ENCODE assay signal across 14 cellular contexts in the genomic region with DNA sequence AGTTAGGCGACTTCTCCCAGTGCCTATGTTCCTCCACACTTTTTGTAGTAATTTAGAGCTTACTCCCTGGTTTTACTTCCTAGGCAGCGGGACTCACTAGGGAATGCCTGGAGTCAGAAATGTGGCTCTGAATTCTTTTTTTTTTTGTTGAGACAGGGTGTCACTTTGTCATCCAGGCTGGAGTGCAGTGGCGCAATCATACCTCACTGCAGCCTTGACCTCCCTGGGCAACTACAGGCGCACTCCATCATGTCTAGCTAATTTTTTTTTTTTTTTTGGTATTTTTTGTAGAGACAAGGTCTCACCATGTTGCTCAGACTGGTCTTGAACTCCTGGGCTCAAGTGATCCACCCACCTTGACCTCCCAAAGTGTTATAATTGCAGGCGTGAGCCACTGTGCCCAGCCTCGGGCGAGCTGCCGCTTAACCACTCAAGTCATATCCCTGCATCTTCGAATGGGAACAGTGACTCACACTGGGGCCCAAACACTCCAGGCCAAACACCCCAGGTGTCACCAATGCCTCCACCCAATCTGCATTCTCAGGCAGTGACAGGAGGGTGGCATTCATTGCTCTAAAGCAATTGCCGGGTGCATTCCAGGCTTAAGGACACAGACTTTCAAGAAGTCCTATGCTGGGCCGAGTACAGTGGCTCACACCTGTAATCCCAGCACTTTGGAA. TPM values are rescaled to one million over a fixed set of nuclear protein-coding genes. Genes with fewer than 3 reads are reported as not detected.
A peak's percentile ranks its signal among the peaks of the same experiment; 100 is the strongest.
DNase-seq lines count a peak whose midpoint lies in the region; ATAC-seq and TF ChIP-seq lines count a peak whose summit lies in the region.
"Had no signal": no experiment of that assay in that cellular context is flagged by ENCODE, and none has a peak within 500 bp of the region (broad histone marks: within the 10 kb centered on the region; RNA-seq: fewer than 3 reads in every experiment).

No MANE protein-coding gene starts in this region.

- no peaks in the 10 kb centered on the region for H3K9me3 ChIP-seq in CD8-positive, alpha-beta T cell (ENCODE audit: low read length)
- H3K9me3 ChIP-seq in HCT116 (ENCODE audit: control insufficient read depth in 1 of 2, insufficient read depth in 1 of 2, low read depth in 1 of 2, low read length in 2 of 2) = no peaks in the 10 kb centered on the region
- H3K9me3 ChIP-seq in mesenchymal stem cell (ENCODE audit: control insufficient read depth, low read length) = no peaks in the 10 kb centered on the region
- no peaks in the 10 kb centered on the region for H3K9me3 ChIP-seq in H9 (ENCODE audit: control insufficient read depth, low read depth, low read length)
- H3K9me3 ChIP-seq: BE2C, thoracic aorta had no signal

- H4K91ac ChIP-seq in mesenchymal stem cell (ENCODE audit: low read length) (no peak overlapping the region), H9 (ENCODE audit: insufficient read length, low read depth, low read length) (no peak overlapping the region)

- no peak overlapping the region for H3K4me3 ChIP-seq in CD8-positive, alpha-beta T cell (ENCODE audit: low read depth, low read length)
- peak overlapping the region in 1 of 2 experiments; percentile 30; a peak in 2 of 4 replicates for H3K4me3 ChIP-seq in HCT116 (replicated peaks in 1 of 2; ENCODE audit: low read depth in 1 of 2, low read length in 2 of 2)
- no peak overlapping the region for H3K4me3 ChIP-seq in mesenchymal stem cell (ENCODE audit: insufficient read depth in 1 of 2, low read depth in 1 of 2, low read length in 2 of 2)
- H3K4me3 ChIP-seq: thoracic aorta had no signal

- peaks cover 41% of the 10 kb centered on the region for H3K36me3 ChIP-seq in CD8-positive, alpha-beta T cell (ENCODE audit: insufficient read depth, low read length)
- H3K36me3 ChIP-seq in HCT116 (ENCODE audit: control insufficient read depth in 1 of 2, insufficient read depth in 2 of 2, low read length in 2 of 2) (peaks cover 0 to 26% of the 10 kb centered on the region in 2 experiments; a peak in 1 of 4 replicates), mesenchymal stem cell (ENCODE audit: control insufficient read depth in 1 of 2, insufficient read depth in 2 of 2, low read depth in 1 of 2, low read length in 2 of 2) (peaks cover 11 to 22% of the 10 kb centered on the region in 2 experiments)
- H3K36me3 ChIP-seq: BE2C had no signal

- no peaks in the 10 kb centered on the region for H3K23me2 ChIP-seq in H9 (ENCODE audit: insufficient read length, low read depth, low read length, poor library complexity, severe bottlenecking)

- H4K5ac ChIP-seq in H9 (ENCODE audit: insufficient read length, low read depth, low read length) = no peak overlapping the region

- intact Hi-C loops in CD8-positive, alpha-beta T cell (cut with DNase I, micrococcal nuclease) = no loop called here
- intact Hi-C loops in HCT116 (cut with micrococcal nuclease) = loop anchor here (2.0 kb wide), 1 partner anchor 20 kb away; a partner anchor contains a TSS
- intact Hi-C loops in sciatic nerve (cut with DNase I) = no loop called here

- peaks cover 64% of the 10 kb centered on the region for H3K4me1 ChIP-seq in CD8-positive, alpha-beta T cell (ENCODE audit: insufficient read depth, low read length)
- peaks cover 25 to 42% of the 10 kb centered on the region in 2 experiments for H3K4me1 ChIP-seq in HCT116 (ENCODE audit: control insufficient read depth in 1 of 2, insufficient read depth in 2 of 2, low read length in 2 of 2)
- peaks cover 9% of the 10 kb centered on the region for H3K4me1 ChIP-seq in mesenchymal stem cell (ENCODE audit: control insufficient read depth, insufficient read depth, low read depth, low read length)
- no peaks in the 10 kb centered on the region for H3K4me1 ChIP-seq in H9 (ENCODE audit: insufficient read depth, low read length)
- H3K4me1 ChIP-seq: BE2C had no signal

- H3K4me3 Mint-ChIP-seq in CD8-positive, alpha-beta T cell = no peak overlapping the region
- H3K4me3 Mint-ChIP-seq in activated naive CD8-positive, alpha-beta T cell = no peak overlapping the region
- no peak overlapping the region for H3K4me3 Mint-ChIP-seq in H9
- H3K4me3 Mint-ChIP-seq: activated naive CD4-positive, alpha-beta T cell treated with anti-CD3 and anti-CD28 coated beads, Interleukin-2, amount 10 ng/mL, durations not matched to agents 7 days and 5 days; natural killer cell treated with Interleukin-12 subunit alpha and Interleukin-12 subunit beta and Interleukin-15 and Interleukin-18, amount 100 ng/mL, for 72 hours had no signal

- BruUV-seq in HCT116 (replicated peaks; lab: Mats Ljungman, UMichigan) = no TSS peak

- POLR2A ChIA-PET in CD8-positive, alpha-beta T cell (lab: Charles Lee) = interaction anchor here (6.2 kb wide), 1 partner anchor 17 kb away, joined by 43 read pairs; a partner anchor contains a TSS
- POLR2A ChIA-PET in HCT116 (lab: Charles Lee) = interaction anchor here (0.6 to 2.7 kb wide), 3 partner anchors 9 to 128 kb away, joined by 3 to 9 read pairs (median 3); a partner anchor contains a TSS

- no peak overlapping the region for H3T11ph ChIP-seq in H9 (ENCODE audit: low read length)

- H3K23ac ChIP-seq in mesenchymal stem cell (ENCODE audit: low read length in 2 of 2) (no peak overlapping the region), H9 (ENCODE audit: insufficient read length, low read depth, low read length) (no peak overlapping the region)

- H3K27me3 ChIP-seq in CD8-positive, alpha-beta T cell (ENCODE audit: insufficient read depth, low read length) = no peaks in the 10 kb centered on the region
- H3K27me3 ChIP-seq in HCT116 (ENCODE audit: insufficient read depth, low read length) (no peaks in the 10 kb centered on the region), mesenchymal stem cell (ENCODE audit: control insufficient read depth in 1 of 2, insufficient read depth in 1 of 2, low read length in 2 of 2) (no peaks in the 10 kb centered on the region), H9 (ENCODE audit: insufficient read depth, low read length) (no peaks in the 10 kb centered on the region)
- H3K27me3 ChIP-seq: BE2C had no signal

- peak overlapping the region in 1 of 2 experiments; percentile 15 for H2BK12ac ChIP-seq in mesenchymal stem cell (ENCODE audit: low read length in 2 of 2)
- H2BK12ac ChIP-seq in H9 (ENCODE audit: insufficient read length, low read depth, low read length) = no peak overlapping the region

- H3K27ac Mint-ChIP-seq in CD8-positive, alpha-beta T cell = peak overlapping the region; percentile 84
- peak overlapping the region; percentile 87 for H3K27ac Mint-ChIP-seq in activated naive CD8-positive, alpha-beta T cell
- peak overlapping the region in 1 of 3 experiments; percentile 79; a peak in 1 of 7 replicates for H3K27ac Mint-ChIP-seq in H9
- H3K27ac Mint-ChIP-seq: activated naive CD4-positive, alpha-beta T cell treated with anti-CD3 and anti-CD28 coated beads, Interleukin-2, amount 10 ng/mL, durations not matched to agents 7 days and 5 days; natural killer cell treated with Interleukin-12 subunit alpha and Interleukin-12 subunit beta and Interleukin-15 and Interleukin-18, amount 100 ng/mL, for 72 hours had no signal

- no peak overlapping the region for H2BK5ac ChIP-seq in mesenchymal stem cell (ENCODE audit: low read depth, low read length, poor library complexity, severe bottlenecking)
- H2BK5ac ChIP-seq in H9 (ENCODE audit: insufficient read length, low read length) = no peak overlapping the region

- H2BK15ac ChIP-seq in mesenchymal stem cell (ENCODE audit: low read depth, poor library complexity, severe bottlenecking) (no peak overlapping the region), H9 (ENCODE audit: low read depth, low read length) (no peak overlapping the region)

- H4K8ac ChIP-seq in mesenchymal stem cell (ENCODE audit: low read length) = peak overlapping the region; percentile 12
- no peak overlapping the region for H4K8ac ChIP-seq in H9 (replicated peaks; ENCODE audit: insufficient read length, low read depth, low read length)

- H2AK5ac ChIP-seq in mesenchymal stem cell (ENCODE audit: low read length, severe bottlenecking) (no peak overlapping the region), H9 (ENCODE audit: insufficient read length, low read length) (no peak overlapping the region)

- H3K4ac ChIP-seq in mesenchymal stem cell (ENCODE audit: low read depth in 1 of 2, low read length in 2 of 2) (no peak overlapping the region), H9 (ENCODE audit: low read depth, low read length) (no peak overlapping the region)

- H3K79me2 ChIP-seq in HCT116 (ENCODE audit: insufficient read depth, low read length) = peaks cover 10% of the 10 kb centered on the region; the same call in 1 of the 2 replicates
- no peaks in the 10 kb centered on the region for H3K79me2 ChIP-seq in H9 (ENCODE audit: insufficient read depth, low read length)

- no peak overlapping the region for H3K27ac ChIP-seq in CD8-positive, alpha-beta T cell (ENCODE audit: low read depth, low read length)
- H3K27ac ChIP-seq in HCT116 (ENCODE audit: low read depth, low read length) (peak overlapping the region; percentile 66), mesenchymal stem cell (ENCODE audit: low read length, poor library complexity, severe bottlenecking) (no peak overlapping the region), H9 (ENCODE audit: insufficient read length, low read depth, low read length) (no peak overlapping the region)
- H3K27ac ChIP-seq: HL-60, thoracic aorta had no signal

- H3K36me3 Mint-ChIP-seq in CD8-positive, alpha-beta T cell = peaks cover 83% of the 10 kb centered on the region
- H3K36me3 Mint-ChIP-seq in activated naive CD8-positive, alpha-beta T cell = peaks cover 10% of the 10 kb centered on the region
- H3K36me3 Mint-ChIP-seq in H9 (ENCODE audit: insufficient read depth in 1 of 3, low read depth in 3 of 3) = no peaks in the 10 kb centered on the region
- H3K36me3 Mint-ChIP-seq: natural killer cell treated with Interleukin-12 subunit alpha and Interleukin-12 subunit beta and Interleukin-15 and Interleukin-18, amount 100 ng/mL, for 72 hours had no signal

- no peak; the same call in 1 of the 2 replicates for TF ChIP-seq RAD21 in HCT116 (IDR thresholded peaks at IDR 0.05; ENCODE audit: low read depth)

- no peak overlapping the region for H2AFZ ChIP-seq in HCT116 (ENCODE audit: low read depth, low read length, poor library complexity, severe bottlenecking)
- no peak overlapping the region for H2AFZ ChIP-seq in mesenchymal stem cell (ENCODE audit: low read depth, low read length)
- H2AFZ ChIP-seq in H9 (ENCODE audit: low read length) = no peak overlapping the region

- RAD21 ChIA-PET in HCT116 (lab: Charles Lee; ENCODE audit: low non-redundant PET in 1 of 2, low total read pairs in 2 of 2, uncharacterized antibody in 2 of 2, unreplicated experiment in 2 of 2) = no interaction called here

- no peaks in the 10 kb centered on the region for H3K9me2 ChIP-seq in HCT116 (ENCODE audit: insufficient read depth)

- H3K4me2 ChIP-seq in HCT116 (ENCODE audit: low read length) (peak overlapping the region; percentile 67), mesenchymal stem cell (ENCODE audit: low read length, poor library complexity, severe bottlenecking) (no peak overlapping the region), H9 (ENCODE audit: insufficient read depth, insufficient read length, low read length) (no peak overlapping the region)

- peak overlapping the region in 1 of 2 experiments; percentile 37 for H3K18ac ChIP-seq in mesenchymal stem cell (ENCODE audit: low read depth in 1 of 2, low read length in 2 of 2)
- no peak overlapping the region for H3K18ac ChIP-seq in H9 (ENCODE audit: insufficient read length, low read depth, low read length)

- peaks cover 71% of the 10 kb centered on the region for H3K4me1 Mint-ChIP-seq in CD8-positive, alpha-beta T cell (ENCODE audit: low read depth)
- peaks cover 79% of the 10 kb centered on the region for H3K4me1 Mint-ChIP-seq in activated naive CD8-positive, alpha-beta T cell (ENCODE audit: low read depth)
- H3K4me1 Mint-ChIP-seq in H9 = peaks cover 10 to 15% of the 10 kb centered on the region in 2 experiments

- no peak overlapping the region for H2BK20ac ChIP-seq in H9 (ENCODE audit: low read depth, low read length, poor library complexity, severe bottlenecking)

- H3K14ac ChIP-seq in mesenchymal stem cell (ENCODE audit: low read length in 2 of 2) (no peak overlapping the region), H9 (ENCODE audit: insufficient read depth, low read length) (no peak overlapping the region)

- H2BK120ac ChIP-seq in mesenchymal stem cell (ENCODE audit: low read depth, low read length) (no peak overlapping the region), H9 (ENCODE audit: low read depth, low read length, poor library complexity, severe bottlenecking) (no peak overlapping the region)

- ATAC-seq in CD8-positive, alpha-beta T cell = no peak
- peak; percentile 93 for ATAC-seq in HCT116
- no peak for ATAC-seq in sciatic nerve
- ATAC-seq: left ventricle myocardium superior; natural killer cell treated with Interleukin-12 subunit alpha and Interleukin-12 subunit beta and Interleukin-15 and Interleukin-18, amount 100 ng/mL, for 72 hours had no signal

- H3K79me1 ChIP-seq in mesenchymal stem cell (replicated peaks; ENCODE audit: low read length, poor library complexity, severe bottlenecking) (peaks cover 8% of the 10 kb centered on the region), H9 (ENCODE audit: insufficient read depth, low read depth, low read length, poor library complexity, severe bottlenecking) (no peaks in the 10 kb centered on the region)

- no peaks in the 10 kb centered on the region for H3K27me3 Mint-ChIP-seq in CD8-positive, alpha-beta T cell (ENCODE audit: low read depth)
- H3K27me3 Mint-ChIP-seq in activated naive CD8-positive, alpha-beta T cell = no peaks in the 10 kb centered on the region
- peaks cover 2% of the 10 kb centered on the region; the same call in 1 of the 2 replicates for H3K27me3 Mint-ChIP-seq in H9 (ENCODE audit: low read depth)
- H3K27me3 Mint-ChIP-seq: activated naive CD4-positive, alpha-beta T cell treated with anti-CD3 and anti-CD28 coated beads, Interleukin-2, amount 10 ng/mL, durations not matched to agents 7 days and 5 days; natural killer cell treated with Interleukin-12 subunit alpha and Interleukin-12 subunit beta and Interleukin-15 and Interleukin-18, amount 100 ng/mL, for 72 hours had no signal

- peak overlapping the region; percentile 53 for H3K9ac ChIP-seq in HCT116 (ENCODE audit: low read length)
- no peak overlapping the region for H3K9ac ChIP-seq in mesenchymal stem cell (ENCODE audit: low read length)
- no peak overlapping the region for H3K9ac ChIP-seq in H9 (ENCODE audit: extremely low read depth, insufficient read length, low read length)

- DNase-seq in CD8-positive, alpha-beta T cell = no peak
- peak; percentile 99 for DNase-seq in HCT116 (ENCODE audit: low read depth, low spot score)
- DNase-seq in mesenchymal stem cell = no peak
- no peak for DNase-seq in SKM-1 treated with dmso at 0.1 percent for 144 hours (lab: John Stamatoyannopoulos, UW; ENCODE audit: unreplicated experiment)
- no peak for DNase-seq in H9
- no peak for DNase-seq in HT-29 (ENCODE audit: low spot score)
- no peak for DNase-seq in sciatic nerve (ENCODE audit: low spot score)
- DNase-seq: activated naive CD4-positive, alpha-beta T cell treated with anti-CD3 and anti-CD28 coated beads, Interleukin-2, amount 10 ng/mL, durations not matched to agents 7 days and 5 days; BE2C; left ventricle myocardium superior had no signal

- H4K20me1 ChIP-seq in HCT116 (ENCODE audit: insufficient read depth) (no peaks in the 10 kb centered on the region), H9 (ENCODE audit: control insufficient read depth, insufficient read depth, insufficient read length) (no peaks in the 10 kb centered on the region)

- CTCF ChIA-PET in CD8-positive, alpha-beta T cell (lab: Charles Lee) = interaction anchor here (13.5 kb wide), 1 partner anchor 18 kb away, joined by 108 read pairs; a partner anchor contains a TSS
- CTCF ChIA-PET in HCT116 (lab: Charles Lee) = interaction anchor here (1.3 to 1.8 kb wide), 3 partner anchors 15 to 324 kb away, joined by 3 to 5 read pairs (median 3); no protein-coding TSS in a partner anchor

- no peak for TF ChIP-seq CTCF in CD8-positive, alpha-beta T cell (IDR thresholded peaks at IDR 0.05)
- TF ChIP-seq CTCF in HCT116 (IDR thresholded peaks at IDR 0.05 in 2 of 3, conservative IDR thresholded peaks at IDR 0.05 in 1 of 3; ENCODE audit: borderline replicate concordance in 1 of 3, insufficient read depth in 1 of 3, low read depth in 2 of 3, low read length in 2 of 3) (no peak), H9 (conservative IDR thresholded peaks at IDR 0.05) (no peak)

- H3K56ac ChIP-seq in H9 (ENCODE audit: insufficient read length, low read depth, low read length) = no peak overlapping the region

- TF ChIP-seq POLR2A in HCT116 (IDR thresholded peaks at IDR 0.05; ENCODE audit: borderline replicate concordance, extremely low read depth, insufficient read depth, insufficient read length) = no peak

- WGBS in mesenchymal stem cell = 52% methylated on average over 9 of the region's 11 CpGs
- no CpG with 5 or more reads among the region's 11 CpGs for WGBS in H9 (ENCODE audit: extremely low coverage, insufficient read length, low lambda C conversion rate)

- H3K9me3 Mint-ChIP-seq in CD8-positive, alpha-beta T cell = no peaks in the 10 kb centered on the region
- no peaks in the 10 kb centered on the region for H3K9me3 Mint-ChIP-seq in activated naive CD8-positive, alpha-beta T cell (ENCODE audit: low read depth)
- no peaks in the 10 kb centered on the region for H3K9me3 Mint-ChIP-seq in H9
- H3K9me3 Mint-ChIP-seq: activated naive CD4-positive, alpha-beta T cell treated with anti-CD3 and anti-CD28 coated beads, Interleukin-2, amount 10 ng/mL, durations not matched to agents 7 days and 5 days; natural killer cell treated with Interleukin-12 subunit alpha and Interleukin-12 subunit beta and Interleukin-15 and Interleukin-18, amount 100 ng/mL, for 72 hours had no signal

RNA-seq across cellular contexts. Expression of a gene that starts 19.6 kb away (rescaled TPM):
- total RNA-seq in CD8-positive, alpha-beta T cell = 100 to 1,000 TPM; 145 to 152 TPM
- total RNA-seq in HCT116 (2021; ENCODE audit: unreplicated experiment) (96.7 TPM), H9 (2021) (9.8 and 10.6 TPM in 2 replicates), sciatic nerve (30.0 TPM)
- polyA plus RNA-seq in HCT116 (2012) = 70.0 and 88.2 TPM in 2 replicates
- polyA plus RNA-seq in mesenchymal stem cell (2013, experiment 1 of 2) = 310 TPM
- 307 TPM for polyA plus RNA-seq in mesenchymal stem cell (2013, experiment 2 of 2)
- 2.7 and 4.0 TPM in 2 replicates for total RNA-seq in HT-29 (2014; rRNA removed; shearing (Covaris generic))
